ENCODE assay signal across 8 cellular contexts in genomic region chr9:97950873-97951272, GRCh38. TPM values are rescaled to one million over a fixed set of nuclear protein-coding genes. Genes with fewer than 3 reads are reported as not detected.
"Had no signal": no experiment of that assay in that cellular context is flagged by ENCODE, and none has a peak within 500 bp of the region (broad histone marks: within the 10 kb centered on the region; RNA-seq: fewer than 3 reads in every experiment).

No MANE protein-coding gene starts in this region.

RNA-seq across cellular contexts. Expression of gene HEMGN, which starts 12.9 kb away (rescaled TPM):
- total RNA-seq: glomerular endothelial cell, kidney epithelial cell, mesenteric fat pad, osteoblast, vagina had no signal
- polyA plus RNA-seq: esophagus, neural cell, psoas muscle had no signal
